Comparison of ENCODE assay signal across 10 cellular contexts in the genomic region with DNA sequence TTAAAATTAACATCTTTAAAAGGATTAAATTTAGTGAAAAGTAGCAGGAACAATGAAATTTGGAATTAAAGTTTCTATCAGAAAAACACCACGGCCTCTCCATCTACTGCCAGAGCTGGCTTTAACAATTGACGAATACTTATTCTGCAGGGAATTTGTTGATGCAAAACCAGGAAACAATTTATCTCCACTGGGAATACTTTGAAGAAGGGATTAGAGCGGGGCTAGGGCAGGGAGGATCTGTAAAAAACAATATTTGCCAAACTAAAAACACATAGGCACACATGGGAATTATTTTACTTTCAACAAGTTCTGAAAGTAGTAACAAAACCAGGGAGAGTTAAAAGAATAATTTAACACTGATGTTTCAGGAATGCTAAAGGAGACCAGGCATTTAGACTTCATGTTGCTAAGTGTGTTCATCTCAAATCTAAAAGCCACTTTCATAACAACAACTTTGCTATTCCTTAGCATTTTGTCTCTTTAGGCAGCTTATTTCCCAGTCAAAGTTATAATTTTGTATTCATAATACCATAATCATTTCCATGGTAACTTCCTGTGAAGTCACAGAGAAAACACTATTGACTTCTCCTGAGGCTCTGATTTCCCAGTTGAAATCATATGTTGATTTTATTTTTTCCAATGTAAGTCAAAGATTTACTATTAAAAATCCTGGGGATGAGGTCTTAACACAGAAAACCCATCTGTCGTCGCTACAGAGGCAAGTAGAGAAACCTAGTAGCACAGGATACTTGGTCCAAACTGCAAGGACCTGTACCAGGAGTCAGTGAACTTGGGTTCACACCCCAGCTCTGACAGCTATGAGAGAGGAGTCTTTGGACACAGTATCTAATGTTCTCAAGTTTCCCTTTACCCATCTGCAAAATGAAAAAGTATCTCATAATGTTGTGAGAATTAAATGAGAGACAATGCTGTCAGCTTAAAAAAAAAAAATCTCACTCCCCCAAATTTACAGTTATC.
DNase-seq lines count a peak whose midpoint lies in the region; ATAC-seq and TF ChIP-seq lines count a peak whose summit lies in the region.
"Had no signal": no experiment of that assay in that cellular context is flagged by ENCODE, and none has a peak within 500 bp of the region (broad histone marks: within the 10 kb centered on the region; RNA-seq: fewer than 3 reads in every experiment).

No MANE protein-coding gene starts in this region.

- intact Hi-C loops in lower leg skin (cut with DNase I; ENCODE audit: low total_unique reads), result no loop called here

- H3K36me3 Mint-ChIP-seq in nephron progenitor cell (ENCODE audit: low read depth), result peaks cover 3% of the 10 kb centered on the region
- H3K36me3 Mint-ChIP-seq: WTC11 had no signal

- no peak overlapping the region for H3K4me3 Mint-ChIP-seq in nephron progenitor cell
- H3K4me3 Mint-ChIP-seq: WTC11 had no signal

- H3K4me1 Mint-ChIP-seq in nephron progenitor cell, result peaks cover 63% of the 10 kb centered on the region

- DNase-seq in AG08395 (ENCODE audit: low spot score) (peak; percentile 25), fibroblast of mammary gland (ENCODE audit: low read depth) (peak; percentile 71), nephron progenitor cell (no peak), lower leg skin (ENCODE audit: low spot score in 2 of 2) (no peak)
- DNase-seq in stimulated activated naive CD8-positive, alpha-beta T cell treated with anti-CD3 and anti-CD28 coated beads, Interleukin-15, Interleukin-2, amounts not matched to agents 100 U/mL and 50 U/mL, for 24 hours, result no peak
- DNase-seq in activated CD8-positive, alpha-beta memory T cell treated with anti-CD3 and anti-CD28 coated beads, Interleukin-2, amount 50 U/mL, for 48 hours, result no peak

- H3K27ac Mint-ChIP-seq in nephron progenitor cell, result peak overlapping the region; percentile 90

- ATAC-seq in HG03378 (IDR thresholded peaks at IDR 0.05; ENCODE audit: unreplicated experiment) (peak; percentile 18), HG03039 (IDR thresholded peaks at IDR 0.05; ENCODE audit: unreplicated experiment) (no peak)
- no peak for ATAC-seq in stimulated activated naive CD8-positive, alpha-beta T cell treated with anti-CD3 and anti-CD28 coated beads, Interleukin-15, Interleukin-2, amounts not matched to agents 100 U/mL and 50 U/mL, for 24 hours
- ATAC-seq: WTC11 had no signal

- no peak for TF ChIP-seq POLR2A in lower leg skin (IDR thresholded peaks at IDR 0.05)

- 42 to 54% methylated on average over 5 of the region's 5 CpGs for WGBS in lower leg skin, 2 donors

- H3K9me3 Mint-ChIP-seq in nephron progenitor cell, result peaks cover 3% of the 10 kb centered on the region
- H3K9me3 Mint-ChIP-seq: WTC11 had no signal

- TF ChIP-seq CTCF in fibroblast of mammary gland (conservative IDR thresholded peaks at IDR 0.05; ENCODE audit: control insufficient read depth, insufficient read depth, low read depth, low read length) (no peak), nephron progenitor cell (IDR thresholded peaks at IDR 0.05) (no peak), lower leg skin (IDR thresholded peaks at IDR 0.05) (no peak)

- H3K27me3 Mint-ChIP-seq in nephron progenitor cell (ENCODE audit: low read depth, poor library complexity), result no peaks in the 10 kb centered on the region

- H3K4me3 ChIP-seq in fibroblast of mammary gland (ENCODE audit: control insufficient read depth, low read depth, low read length), result no peak overlapping the region
- no peak overlapping the region for H3K4me3 ChIP-seq in lower leg skin (ENCODE audit: low read depth, poor library complexity, severe bottlenecking)
- H3K4me3 ChIP-seq: lung had no signal

Comparison
In these comparisons a context has a peak if more than half of its experiments do, and no peak if none do; other contexts are left out.
1. DNase-seq: peak in AG08395 (single experiment) and fibroblast of mammary gland (single experiment); none in nephron progenitor cell (single experiment), stimulated activated naive CD8-positive, alpha-beta T cell treated with anti-CD3 and anti-CD28 coated beads, Interleukin-15, Interleukin-2, amounts not matched to agents 100 U/mL and 50 U/mL, for 24 hours (single experiment), lower leg skin (0 of 2) and activated CD8-positive, alpha-beta memory T cell treated with anti-CD3 and anti-CD28 coated beads, Interleukin-2, amount 50 U/mL, for 48 hours (single experiment).